In genomic region chr12:109844983-109845841, GRCh38 we compare ENCODE assay signal across 1 cellular context.
A peak's percentile ranks its signal among the peaks of the same experiment; 100 is the strongest.
TF ChIP-seq lines count a peak whose summit lies in the region.

No MANE protein-coding gene starts in this region.

TF ChIP-seq in HepG2, 621 proteins besides CTCF, POLR2A, EP300 and RAD21 (continued from another document and continues in another):
- TF ChIP-seq, protein P1, sequence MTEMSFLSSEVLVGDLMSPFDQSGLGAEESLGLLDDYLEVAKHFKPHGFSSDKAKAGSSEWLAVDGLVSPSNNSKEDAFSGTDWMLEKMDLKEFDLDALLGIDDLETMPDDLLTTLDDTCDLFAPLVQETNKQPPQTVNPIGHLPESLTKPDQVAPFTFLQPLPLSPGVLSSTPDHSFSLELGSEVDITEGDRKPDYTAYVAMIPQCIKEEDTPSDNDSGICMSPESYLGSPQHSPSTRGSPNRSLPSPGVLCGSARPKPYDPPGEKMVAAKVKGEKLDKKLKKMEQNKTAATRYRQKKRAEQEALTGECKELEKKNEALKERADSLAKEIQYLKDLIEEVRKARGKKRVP (CRISPR knock-in tag; IDR thresholded peaks at IDR 0.05), result no peak
- TF ChIP-seq ZNF7 (CRISPR knock-in tag; IDR thresholded peaks at IDR 0.05), result no peak
- TF ChIP-seq, protein P2, sequence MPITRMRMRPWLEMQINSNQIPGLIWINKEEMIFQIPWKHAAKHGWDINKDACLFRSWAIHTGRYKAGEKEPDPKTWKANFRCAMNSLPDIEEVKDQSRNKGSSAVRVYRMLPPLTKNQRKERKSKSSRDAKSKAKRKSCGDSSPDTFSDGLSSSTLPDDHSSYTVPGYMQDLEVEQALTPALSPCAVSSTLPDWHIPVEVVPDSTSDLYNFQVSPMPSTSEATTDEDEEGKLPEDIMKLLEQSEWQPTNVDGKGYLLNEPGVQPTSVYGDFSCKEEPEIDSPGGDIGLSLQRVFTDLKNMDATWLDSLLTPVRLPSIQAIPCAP (CRISPR knock-in tag; IDR thresholded peaks at IDR 0.05; ENCODE audit: low read depth), result no peak
- TF ChIP-seq ZNF230 (CRISPR knock-in tag; IDR thresholded peaks at IDR 0.05), result 0 out of 2 replicates have a peak, but pooled peaks have one; percentile 10
- no peak for TF ChIP-seq ZNF614 (CRISPR knock-in tag; IDR thresholded peaks at IDR 0.05; ENCODE audit: borderline replicate concordance)
- no peak for TF ChIP-seq MLXIP (CRISPR knock-in tag; IDR thresholded peaks at IDR 0.05; ENCODE audit: borderline replicate concordance)
- no peak for TF ChIP-seq ZNF234 (CRISPR knock-in tag; conservative IDR thresholded peaks at IDR 0.05)
- no peak; the same call in 1 of the 2 replicates for TF ChIP-seq ZIK1 (CRISPR knock-in tag; IDR thresholded peaks at IDR 0.05; ENCODE audit: borderline replicate concordance, low read depth)
- TF ChIP-seq ZNF605 (CRISPR knock-in tag; IDR thresholded peaks at IDR 0.05), result peak; percentile 38; the same call in 1 of the 2 replicates
- TF ChIP-seq ZFP36 (IDR thresholded peaks at IDR 0.05; ENCODE audit: borderline replicate concordance, low read depth, low read length, partially characterized antibody), result no peak
- TF ChIP-seq, protein P3, sequence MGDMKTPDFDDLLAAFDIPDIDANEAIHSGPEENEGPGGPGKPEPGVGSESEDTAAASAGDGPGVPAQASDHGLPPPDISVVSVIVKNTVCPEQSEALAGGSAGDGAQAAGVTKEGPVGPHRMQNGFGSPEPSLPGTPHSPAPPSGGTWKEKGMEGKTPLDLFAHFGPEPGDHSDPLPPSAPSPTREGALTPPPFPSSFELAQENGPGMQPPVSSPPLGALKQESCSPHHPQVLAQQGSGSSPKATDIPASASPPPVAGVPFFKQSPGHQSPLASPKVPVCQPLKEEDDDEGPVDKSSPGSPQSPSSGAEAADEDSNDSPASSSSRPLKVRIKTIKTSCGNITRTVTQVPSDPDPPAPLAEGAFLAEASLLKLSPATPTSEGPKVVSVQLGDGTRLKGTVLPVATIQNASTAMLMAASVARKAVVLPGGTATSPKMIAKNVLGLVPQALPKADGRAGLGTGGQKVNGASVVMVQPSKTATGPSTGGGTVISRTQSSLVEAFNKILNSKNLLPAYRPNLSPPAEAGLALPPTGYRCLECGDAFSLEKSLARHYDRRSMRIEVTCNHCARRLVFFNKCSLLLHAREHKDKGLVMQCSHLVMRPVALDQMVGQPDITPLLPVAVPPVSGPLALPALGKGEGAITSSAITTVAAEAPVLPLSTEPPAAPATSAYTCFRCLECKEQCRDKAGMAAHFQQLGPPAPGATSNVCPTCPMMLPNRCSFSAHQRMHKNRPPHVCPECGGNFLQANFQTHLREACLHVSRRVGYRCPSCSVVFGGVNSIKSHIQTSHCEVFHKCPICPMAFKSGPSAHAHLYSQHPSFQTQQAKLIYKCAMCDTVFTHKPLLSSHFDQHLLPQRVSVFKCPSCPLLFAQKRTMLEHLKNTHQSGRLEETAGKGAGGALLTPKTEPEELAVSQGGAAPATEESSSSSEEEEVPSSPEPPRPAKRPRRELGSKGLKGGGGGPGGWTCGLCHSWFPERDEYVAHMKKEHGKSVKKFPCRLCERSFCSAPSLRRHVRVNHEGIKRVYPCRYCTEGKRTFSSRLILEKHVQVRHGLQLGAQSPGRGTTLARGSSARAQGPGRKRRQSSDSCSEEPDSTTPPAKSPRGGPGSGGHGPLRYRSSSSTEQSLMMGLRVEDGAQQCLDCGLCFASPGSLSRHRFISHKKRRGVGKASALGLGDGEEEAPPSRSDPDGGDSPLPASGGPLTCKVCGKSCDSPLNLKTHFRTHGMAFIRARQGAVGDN (CRISPR knock-in tag; IDR thresholded peaks at IDR 0.05), result peak; percentile 83
- TF ChIP-seq ZNF562 (CRISPR knock-in tag; IDR thresholded peaks at IDR 0.05; ENCODE audit: borderline replicate concordance), result no peak
- no peak for TF ChIP-seq GTF2F1 (IDR thresholded peaks at IDR 0.05; ENCODE audit: low read length)
- TF ChIP-seq SETDB1 (CRISPR knock-in tag; IDR thresholded peaks at IDR 0.05; ENCODE audit: borderline replicate concordance), result no peak
- TF ChIP-seq, protein P4, sequence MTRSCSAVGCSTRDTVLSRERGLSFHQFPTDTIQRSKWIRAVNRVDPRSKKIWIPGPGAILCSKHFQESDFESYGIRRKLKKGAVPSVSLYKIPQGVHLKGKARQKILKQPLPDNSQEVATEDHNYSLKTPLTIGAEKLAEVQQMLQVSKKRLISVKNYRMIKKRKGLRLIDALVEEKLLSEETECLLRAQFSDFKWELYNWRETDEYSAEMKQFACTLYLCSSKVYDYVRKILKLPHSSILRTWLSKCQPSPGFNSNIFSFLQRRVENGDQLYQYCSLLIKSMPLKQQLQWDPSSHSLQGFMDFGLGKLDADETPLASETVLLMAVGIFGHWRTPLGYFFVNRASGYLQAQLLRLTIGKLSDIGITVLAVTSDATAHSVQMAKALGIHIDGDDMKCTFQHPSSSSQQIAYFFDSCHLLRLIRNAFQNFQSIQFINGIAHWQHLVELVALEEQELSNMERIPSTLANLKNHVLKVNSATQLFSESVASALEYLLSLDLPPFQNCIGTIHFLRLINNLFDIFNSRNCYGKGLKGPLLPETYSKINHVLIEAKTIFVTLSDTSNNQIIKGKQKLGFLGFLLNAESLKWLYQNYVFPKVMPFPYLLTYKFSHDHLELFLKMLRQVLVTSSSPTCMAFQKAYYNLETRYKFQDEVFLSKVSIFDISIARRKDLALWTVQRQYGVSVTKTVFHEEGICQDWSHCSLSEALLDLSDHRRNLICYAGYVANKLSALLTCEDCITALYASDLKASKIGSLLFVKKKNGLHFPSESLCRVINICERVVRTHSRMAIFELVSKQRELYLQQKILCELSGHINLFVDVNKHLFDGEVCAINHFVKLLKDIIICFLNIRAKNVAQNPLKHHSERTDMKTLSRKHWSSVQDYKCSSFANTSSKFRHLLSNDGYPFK (CRISPR knock-in tag; IDR thresholded peaks at IDR 0.05; ENCODE audit: borderline replicate concordance), result peak; percentile 71; the same call in 1 of the 2 replicates
- TF ChIP-seq YY1 (IDR thresholded peaks at IDR 0.05; ENCODE audit: insufficient read depth, insufficient replicate concordance, low read depth, low read length), result peak; percentile 75
- no peak for TF ChIP-seq SMAD9 (CRISPR knock-in tag; IDR thresholded peaks at IDR 0.05)
- TF ChIP-seq BHLHE40 (IDR thresholded peaks at IDR 0.05; ENCODE audit: low read length), result peak; percentile 38; the same call in 1 of the 2 replicates
- no peak for TF ChIP-seq GLMP (CRISPR knock-in tag; IDR thresholded peaks at IDR 0.05; ENCODE audit: borderline replicate concordance)
- TF ChIP-seq, protein P5, sequence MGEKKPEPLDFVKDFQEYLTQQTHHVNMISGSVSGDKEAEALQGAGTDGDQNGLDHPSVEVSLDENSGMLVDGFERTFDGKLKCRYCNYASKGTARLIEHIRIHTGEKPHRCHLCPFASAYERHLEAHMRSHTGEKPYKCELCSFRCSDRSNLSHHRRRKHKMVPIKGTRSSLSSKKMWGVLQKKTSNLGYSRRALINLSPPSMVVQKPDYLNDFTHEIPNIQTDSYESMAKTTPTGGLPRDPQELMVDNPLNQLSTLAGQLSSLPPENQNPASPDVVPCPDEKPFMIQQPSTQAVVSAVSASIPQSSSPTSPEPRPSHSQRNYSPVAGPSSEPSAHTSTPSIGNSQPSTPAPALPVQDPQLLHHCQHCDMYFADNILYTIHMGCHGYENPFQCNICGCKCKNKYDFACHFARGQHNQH (CRISPR knock-in tag; IDR thresholded peaks at IDR 0.05), result peak; percentile 48; the same call in 1 of the 2 replicates
- TF ChIP-seq MXD4 (CRISPR knock-in tag; IDR thresholded peaks at IDR 0.05), result peak; percentile 49; the same call in 1 of the 2 replicates
- TF ChIP-seq ZNF335 (CRISPR knock-in tag; IDR thresholded peaks at IDR 0.05), result 0 out of 2 replicates have a peak, but pooled peaks have one; percentile 40
- TF ChIP-seq SRSF1 (optimal IDR thresholded peaks at IDR 0.05; ENCODE audit: low read depth, low read length), result no peak
- 0 out of 2 replicates have a peak, but pooled peaks have one; percentile 76 for TF ChIP-seq ZNF572 (CRISPR knock-in tag; IDR thresholded peaks at IDR 0.05)
- TF ChIP-seq PRDM4 (CRISPR knock-in tag; IDR thresholded peaks at IDR 0.05; ENCODE audit: borderline replicate concordance), result no peak
- TF ChIP-seq, protein P6, sequence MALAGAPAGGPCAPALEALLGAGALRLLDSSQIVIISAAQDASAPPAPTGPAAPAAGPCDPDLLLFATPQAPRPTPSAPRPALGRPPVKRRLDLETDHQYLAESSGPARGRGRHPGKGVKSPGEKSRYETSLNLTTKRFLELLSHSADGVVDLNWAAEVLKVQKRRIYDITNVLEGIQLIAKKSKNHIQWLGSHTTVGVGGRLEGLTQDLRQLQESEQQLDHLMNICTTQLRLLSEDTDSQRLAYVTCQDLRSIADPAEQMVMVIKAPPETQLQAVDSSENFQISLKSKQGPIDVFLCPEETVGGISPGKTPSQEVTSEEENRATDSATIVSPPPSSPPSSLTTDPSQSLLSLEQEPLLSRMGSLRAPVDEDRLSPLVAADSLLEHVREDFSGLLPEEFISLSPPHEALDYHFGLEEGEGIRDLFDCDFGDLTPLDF (CRISPR knock-in tag; IDR thresholded peaks at IDR 0.05), result no peak
- TF ChIP-seq ZMYM4 (CRISPR knock-in tag; IDR thresholded peaks at IDR 0.05), result peak; percentile 55; the same call in 1 of the 2 replicates
- TF ChIP-seq, protein P7, sequence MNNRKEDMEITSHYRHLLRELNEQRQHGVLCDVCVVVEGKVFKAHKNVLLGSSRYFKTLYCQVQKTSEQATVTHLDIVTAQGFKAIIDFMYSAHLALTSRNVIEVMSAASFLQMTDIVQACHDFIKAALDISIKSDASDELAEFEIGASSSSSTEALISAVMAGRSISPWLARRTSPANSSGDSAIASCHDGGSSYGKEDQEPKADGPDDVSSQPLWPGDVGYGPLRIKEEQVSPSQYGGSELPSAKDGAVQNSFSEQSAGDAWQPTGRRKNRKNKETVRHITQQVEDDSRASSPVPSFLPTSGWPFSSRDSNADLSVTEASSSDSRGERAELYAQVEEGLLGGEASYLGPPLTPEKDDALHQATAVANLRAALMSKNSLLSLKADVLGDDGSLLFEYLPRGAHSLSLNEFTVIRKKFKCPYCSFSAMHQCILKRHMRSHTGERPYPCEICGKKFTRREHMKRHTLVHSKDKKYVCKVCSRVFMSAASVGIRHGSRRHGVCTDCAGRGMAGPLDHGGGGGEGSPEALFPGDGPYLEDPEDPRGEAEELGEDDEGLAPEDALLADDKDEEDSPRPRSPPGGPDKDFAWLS (CRISPR knock-in tag; IDR thresholded peaks at IDR 0.05; ENCODE audit: borderline replicate concordance), result no peak
- TF ChIP-seq DPF2 (CRISPR knock-in tag; IDR thresholded peaks at IDR 0.05; ENCODE audit: borderline replicate concordance, low read depth), result peak; percentile 46; the same call in 1 of the 2 replicates
- TF ChIP-seq XRCC5 (optimal IDR thresholded peaks at IDR 0.05; ENCODE audit: low read length), result peak; percentile 85
- TF ChIP-seq HNRNPH1 (optimal IDR thresholded peaks at IDR 0.05; ENCODE audit: low read depth, low read length), result no peak
- peak; percentile 94 for TF ChIP-seq STAG1 (CRISPR knock-in tag; IDR thresholded peaks at IDR 0.05)
- TF ChIP-seq ZMYM2 (CRISPR knock-in tag; IDR thresholded peaks at IDR 0.05), result peak; percentile 89
- TF ChIP-seq, protein P8, sequence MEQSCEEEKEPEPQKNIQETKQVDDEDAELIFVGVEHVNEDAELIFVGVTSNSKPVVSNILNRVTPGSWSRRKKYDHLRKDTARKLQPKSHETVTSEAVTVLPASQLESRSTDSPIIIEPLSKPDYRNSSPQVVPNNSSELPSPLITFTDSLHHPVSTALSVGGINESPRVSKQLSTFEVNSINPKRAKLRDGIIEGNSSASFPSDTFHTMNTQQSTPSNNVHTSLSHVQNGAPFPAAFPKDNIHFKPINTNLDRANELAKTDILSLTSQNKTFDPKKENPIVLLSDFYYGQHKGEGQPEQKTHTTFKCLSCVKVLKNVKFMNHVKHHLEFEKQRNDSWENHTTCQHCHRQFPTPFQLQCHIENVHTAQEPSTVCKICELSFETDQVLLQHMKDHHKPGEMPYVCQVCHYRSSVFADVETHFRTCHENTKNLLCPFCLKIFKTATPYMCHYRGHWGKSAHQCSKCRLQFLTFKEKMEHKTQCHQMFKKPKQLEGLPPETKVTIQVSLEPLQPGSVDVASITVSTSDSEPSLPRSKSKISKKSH (CRISPR knock-in tag; IDR thresholded peaks at IDR 0.05; ENCODE audit: borderline replicate concordance), result 0 out of 2 replicates have a peak, but pooled peaks have one; percentile 32
